In the genomic region with DNA sequence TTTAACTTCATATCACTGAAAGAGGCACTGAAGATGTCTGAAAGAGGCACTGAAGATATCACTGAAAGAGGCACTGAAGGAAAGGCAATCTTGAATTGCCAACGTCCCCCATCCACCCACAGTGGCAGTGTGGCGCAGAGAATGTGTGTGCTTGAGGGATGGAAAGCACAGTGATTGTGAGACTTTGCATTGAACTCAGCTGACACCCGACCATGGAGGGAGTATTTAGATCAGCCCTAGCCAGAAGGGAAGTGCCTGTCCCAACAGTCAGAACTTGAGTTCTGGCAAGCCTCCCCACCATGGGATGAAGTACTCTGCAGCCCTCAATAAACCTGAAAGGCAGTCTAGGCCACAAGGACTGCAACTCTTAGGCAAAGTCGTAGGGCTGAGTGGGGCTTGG, we compare ENCODE assay signal across 15 cellular contexts. TPM values are rescaled to one million over a fixed set of nuclear protein-coding genes. Genes with fewer than 3 reads are reported as not detected.
DNase-seq lines count a peak whose midpoint lies in the region; ATAC-seq, FAIRE-seq and TF ChIP-seq lines count a peak whose summit lies in the region.
"Had no signal": no experiment of that assay in that cellular context is flagged by ENCODE, and none has a peak within 500 bp of the region (broad histone marks: within the 10 kb centered on the region; RNA-seq: fewer than 3 reads in every experiment).

No MANE protein-coding gene starts in this region.

- intact Hi-C loops in K562 (cut with micrococcal nuclease), result no loop called here
- intact Hi-C loops in naive thymus-derived CD4-positive, alpha-beta T cell (cut with micrococcal nuclease), result no loop called here

- H3K27ac ChIP-seq in K562 (ENCODE audit: extremely low read depth, low read depth, low read length), result no peak overlapping the region
- H3K27ac ChIP-seq in naive thymus-derived CD4-positive, alpha-beta T cell (ENCODE audit: low read depth, low read length), result no peak overlapping the region
- H3K27ac ChIP-seq: esophagus squamous epithelium, neural progenitor cell, PC-9 had no signal

- H3K27ac Mint-ChIP-seq in naive thymus-derived CD4-positive, alpha-beta T cell, result peak overlapping the region in 6 of 9 donors; percentile 40 to 82 (median 74)
- H3K27ac Mint-ChIP-seq in type B pancreatic cell, result no peak overlapping the region
- H3K27ac Mint-ChIP-seq: neural progenitor cell had no signal

- POLR2A ChIA-PET in K562 (lab: Yijun Ruan, JAX), result interaction anchor here (0.6 kb wide), 2 partner anchors 27 to 49 kb away, joined by 3 to 5 read pairs; no protein-coding TSS in a partner anchor
- POLR2A ChIA-PET in naive thymus-derived CD4-positive, alpha-beta T cell (lab: Charles Lee), result no interaction called here

- no peak for TF ChIP-seq RAD21 in K562 (CRISPR knock-in tag; conservative IDR thresholded peaks at IDR 0.05 in 1 of 2, IDR thresholded peaks at IDR 0.05 in 1 of 2)

- peaks cover 30 to 93% (median 81%) of the 10 kb centered on the region in 7 donors for H3K4me1 Mint-ChIP-seq in naive thymus-derived CD4-positive, alpha-beta T cell
- H3K4me1 Mint-ChIP-seq in type B pancreatic cell (ENCODE audit: unreplicated experiment), result peaks cover 62% of the 10 kb centered on the region

- peak overlapping the region in 1 of 2 experiments; percentile 19; a peak in 1 of 4 replicates for H3K9ac ChIP-seq in K562 (ENCODE audit: insufficient read depth in 1 of 2, low read depth in 2 of 2, low read length in 2 of 2)
- H3K9ac ChIP-seq: neural progenitor cell had no signal

- no peak for TF ChIP-seq CTCF in K562 (IDR thresholded peaks at IDR 0.05 in 2 of 3, conservative IDR thresholded peaks at IDR 0.05 in 1 of 3; ENCODE audit: insufficient read depth in 2 of 3, low read depth in 1 of 3, low read length in 3 of 3)
- no peak for TF ChIP-seq CTCF in type B pancreatic cell (conservative IDR thresholded peaks at IDR 0.05)

- H2AFZ ChIP-seq in K562 (ENCODE audit: low read depth, low read length), result no peak overlapping the region
- H2AFZ ChIP-seq: neural progenitor cell, PC-9 had no signal

- H3K9me1 ChIP-seq in K562 (ENCODE audit: control insufficient read depth, insufficient read depth, low read length), result no peaks in the 10 kb centered on the region

- no peaks in the 10 kb centered on the region for H3K27me3 ChIP-seq in K562 (ENCODE audit: control insufficient read depth in 2 of 2, insufficient read depth in 2 of 2, low read length in 2 of 2)
- H3K27me3 ChIP-seq in naive thymus-derived CD4-positive, alpha-beta T cell (ENCODE audit: control insufficient read depth in 2 of 2, insufficient read depth in 2 of 2, low read length in 2 of 2), result no peaks in the 10 kb centered on the region
- H3K27me3 ChIP-seq: esophagus squamous epithelium, neural progenitor cell had no signal

- peaks cover 4% of the 10 kb centered on the region; the same call in 1 of the 2 replicates for H4K20me1 ChIP-seq in K562 (replicated peaks; ENCODE audit: control insufficient read depth, insufficient read depth, low read length)

- H3K4me1 ChIP-seq in K562 (replicated peaks in 1 of 2; ENCODE audit: control insufficient read depth in 2 of 2, insufficient read depth in 2 of 2, low read length in 2 of 2), result peaks cover 13 to 21% of the 10 kb centered on the region in 2 experiments; a peak in 3 of 5 replicates
- peaks cover 2 to 6% of the 10 kb centered on the region in 2 donors for H3K4me1 ChIP-seq in naive thymus-derived CD4-positive, alpha-beta T cell (ENCODE audit: control insufficient read depth in 2 of 2, insufficient read depth in 2 of 2, low read length in 2 of 2)

- H3K4me3 ChIP-seq in K562, result no peak overlapping the region
- H3K4me3 ChIP-seq in naive thymus-derived CD4-positive, alpha-beta T cell (ENCODE audit: low read length), result no peak overlapping the region
- H3K4me3 ChIP-seq: esophagus squamous epithelium, neural progenitor cell, PC-9 had no signal

- peaks cover 0 to 4% (median 0%) of the 10 kb centered on the region in 5 donors for H3K36me3 Mint-ChIP-seq in naive thymus-derived CD4-positive, alpha-beta T cell
- H3K36me3 Mint-ChIP-seq in type B pancreatic cell, result peaks cover 8% of the 10 kb centered on the region

- no peak for TF ChIP-seq EP300 in K562 (IDR thresholded peaks at IDR 0.05; ENCODE audit: low read length)

- H3K4me2 ChIP-seq in K562 (ENCODE audit: insufficient read depth, low read length), result 0 out of 2 replicates have a peak overlapping the region, but pooled peaks have one; percentile 1
- H3K4me2 ChIP-seq: neural progenitor cell, PC-9 had no signal

- 47% methylated on average over 4 of the region's 4 CpGs for WGBS in K562 (ENCODE audit: insufficient coverage, low coverage, missing lambda C conversion rate)

- BruUV-seq in K562 (replicated peaks; lab: Mats Ljungman, UMichigan), result no TSS peak

- TF ChIP-seq POLR2A in K562 (conservative IDR thresholded peaks at IDR 0.05), result no peak

- peak overlapping the region in 6 of 10 donors; percentile 19 to 68 (median 50) for H3K4me3 Mint-ChIP-seq in naive thymus-derived CD4-positive, alpha-beta T cell
- H3K4me3 Mint-ChIP-seq in type B pancreatic cell, result no peak overlapping the region
- H3K4me3 Mint-ChIP-seq: neural progenitor cell had no signal

- DNase-seq in K562 (ENCODE audit: extremely low read depth in 1 of 4, low spot score in 3 of 4) (no peak), type B pancreatic cell (ENCODE audit: extremely low spot score, unreplicated experiment) (no peak), NCI-H2171 (lab: John Stamatoyannopoulos, UW) (no peak)
- peak in 1 of 9 donors; percentile 2 for DNase-seq in naive thymus-derived CD4-positive, alpha-beta T cell
- no peak for DNase-seq in activated CD4-positive, CD25-positive, alpha-beta regulatory T cell treated with anti-CD3 and anti-CD28 coated beads, Interleukin-2, amount 50 U/mL, for 72 hours
- DNase-seq: central memory CD4-positive, alpha-beta T cell; COR-L47; esophagus squamous epithelium; NCI-H187; PC-9; stimulated activated CD4-positive, alpha-beta T cell treated with anti-CD3 and anti-CD28 coated beads, Interleukin-12 subunit alpha, Interleukin-12 subunit beta, amount 100 ng/mL, for 4 hours had no signal

- CTCF ChIA-PET in K562 (lab: Yijun Ruan, JAX; ENCODE audit: low intra/inter-chr PET ratio), result no interaction called here
- CTCF ChIA-PET in naive thymus-derived CD4-positive, alpha-beta T cell (lab: Charles Lee), result no interaction called here

- H3K27me3 Mint-ChIP-seq in naive thymus-derived CD4-positive, alpha-beta T cell, result no peaks in the 10 kb centered on the region
- H3K27me3 Mint-ChIP-seq in type B pancreatic cell, result no peaks in the 10 kb centered on the region

- H3K36me3 ChIP-seq in K562 (ENCODE audit: control insufficient read depth, insufficient read depth, low read length), result no peaks in the 10 kb centered on the region
- no peaks in the 10 kb centered on the region for H3K36me3 ChIP-seq in naive thymus-derived CD4-positive, alpha-beta T cell (ENCODE audit: control insufficient read depth in 2 of 3, insufficient read depth in 3 of 3, low read length in 3 of 3)
- H3K36me3 ChIP-seq: esophagus squamous epithelium, neural progenitor cell had no signal

- H3K9me3 ChIP-seq in K562 (replicated peaks; ENCODE audit: control insufficient read depth, insufficient read depth, low read depth, low read length), result no peaks in the 10 kb centered on the region
- no peaks in the 10 kb centered on the region for H3K9me3 ChIP-seq in naive thymus-derived CD4-positive, alpha-beta T cell (ENCODE audit: control insufficient read depth in 2 of 3, low read length in 3 of 3)
- H3K9me3 ChIP-seq: esophagus squamous epithelium had no signal

- ATAC-seq in GM18502 (IDR thresholded peaks at IDR 0.05; ENCODE audit: poor library complexity, unreplicated experiment) (peak; percentile 70), HG02852 (IDR thresholded peaks at IDR 0.05; ENCODE audit: unreplicated experiment) (peak; percentile 53), K562 (peak; percentile 68), GM18909 (IDR thresholded peaks at IDR 0.05; ENCODE audit: poor library complexity, unreplicated experiment) (no peak)
- ATAC-seq in naive thymus-derived CD4-positive, alpha-beta T cell, result no peak

- H3K9me3 Mint-ChIP-seq in naive thymus-derived CD4-positive, alpha-beta T cell, result no peaks in the 10 kb centered on the region
- no peaks in the 10 kb centered on the region for H3K9me3 Mint-ChIP-seq in type B pancreatic cell

- in situ Hi-C loops in K562 (cut with MboI), result no loop called here

- H3K79me2 ChIP-seq in K562 (ENCODE audit: control insufficient read depth, insufficient read depth, low read length), result peaks cover 96% of the 10 kb centered on the region

- peak; percentile 15 for FAIRE-seq in K562 (lab: Jason Lieb, UNC)

TF ChIP-seq in K562, 482 proteins besides CTCF, POLR2A, EP300 and RAD21:
- peak; percentile 63; the same call in 1 of the 2 replicates for TF ChIP-seq SPI1 (IDR thresholded peaks at IDR 0.05; ENCODE audit: borderline replicate concordance, low read depth, low read length)
- TF ChIP-seq RBFOX2 (IDR thresholded peaks at IDR 0.05; ENCODE audit: low read depth, low read length), result no peak
- 0 out of 2 replicates have a peak, but pooled peaks have one; percentile 23 for TF ChIP-seq CTBP1 (IDR thresholded peaks at IDR 0.05; ENCODE audit: borderline replicate concordance)

RNA-seq across cellular contexts. Expression of a gene that starts 33.8 kb away (rescaled TPM):
- total RNA-seq in K562 (2011; cell fraction: chromatin; rRNA removed; ENCODE audit: low replicate concordance), result 73.1 and 225 TPM in 2 replicates
- 23.2 and 29.0 TPM in 2 replicates for total RNA-seq in K562 (2011; cell fraction: nucleolus; rRNA removed)
- 73.0 and 112 TPM in 2 replicates for total RNA-seq in K562 (2011; cell fraction: nucleoplasm; rRNA removed)
- total RNA-seq in K562 (2014; rRNA removed), result 22.6 and 24.4 TPM in 2 replicates
- total RNA-seq in K562 (2014; rRNA removed; fragmentation: Illumina TruSeq; extraction: Trizol), result 27.8 and 30.0 TPM in 2 replicates
- 22.1 and 27.0 TPM in 2 replicates for total RNA-seq in K562 (2015; rRNA removed; fragmentation: Illumina TruSeq; extraction: Trizol)
- 16.9 and 22.2 TPM in 2 replicates for total RNA-seq in K562 (2021)
- 16.6 and 18.0 TPM in 2 replicates for polyA plus RNA-seq in K562 (2011; rRNA removed)
- 1.5 and 4.2 TPM in 2 replicates for polyA plus RNA-seq in K562 (2011; cell fraction: cytosol; rRNA removed)
- 22.8 and 28.7 TPM in 2 replicates for polyA plus RNA-seq in K562 (2011; cell fraction: nucleus; rRNA removed)
- 8.7 and 10.2 TPM in 2 replicates for polyA plus RNA-seq in K562 (2012)
- 10.6 and 13.4 TPM in 2 replicates for polyA plus RNA-seq in K562 (2014; fragmentation: Illumina TruSeq; extraction: Trizol)
- polyA plus RNA-seq in K562 (2014; fragmentation: Nextera tagmentation; extraction: Ambion mirVana), result 1 to 10 TPM; 3.1 to 4.4 TPM
- polyA plus RNA-seq in K562 (2014; rRNA removed), result 8.2 and 11.7 TPM in 2 replicates
- 40.5 and 51.3 TPM in 2 replicates for polyA minus RNA-seq in K562 (2011; rRNA and poly(A)+ RNA removed)
- polyA minus RNA-seq in K562 (2011; cell fraction: cytosol; rRNA and poly(A)+ RNA removed), result 6.9 and 14.5 TPM in 2 replicates
- polyA minus RNA-seq in K562 (2011; cell fraction: nucleus; rRNA and poly(A)+ RNA removed), result 48.7 and 81.2 TPM in 2 replicates
- total RNA-seq in naive thymus-derived CD4-positive, alpha-beta T cell, result 10 to 100 TPM; 14.4 to 32.2 (median 19.9) TPM
- polyA plus RNA-seq in naive thymus-derived CD4-positive, alpha-beta T cell, result 1 to 10 TPM; 2.9 to 3.2 TPM
- total RNA-seq in type B pancreatic cell (ENCODE audit: low replicate concordance), result 36.7 and 49.0 TPM in 2 replicates

Comparison
In these comparisons a context has a peak if more than half of its experiments do, and no peak if none do; other contexts are left out.
1. ATAC-seq: peak in GM18502 (single experiment), HG02852 (single experiment) and K562 (single experiment); none in naive thymus-derived CD4-positive, alpha-beta T cell (single experiment) and GM18909 (single experiment).